In genomic region chr20:38156280-38156679, GRCh38 we compare ENCODE assay signal across 26 cellular contexts. TPM values are rescaled to one million over a fixed set of nuclear protein-coding genes. Genes with fewer than 3 reads are reported as not detected.
A peak's percentile ranks its signal among the peaks of the same experiment; 100 is the strongest.
DNase-seq lines count a peak whose midpoint lies in the region; ATAC-seq, FAIRE-seq and TF ChIP-seq lines count a peak whose summit lies in the region.
"Had no signal": no experiment of that assay in that cellular context is flagged by ENCODE, and none has a peak within 500 bp of the region (broad histone marks: within the 10 kb centered on the region; RNA-seq: fewer than 3 reads in every experiment).

No MANE protein-coding gene starts in this region.

- H3K27ac ChIP-seq in right atrium auricular region = peak overlapping the region; percentile 90 to 96
- H3K27ac ChIP-seq in endothelial cell of umbilical vein (ENCODE audit: insufficient read depth, low read depth, low read length) = peak overlapping the region; percentile 100
- H3K27ac ChIP-seq in osteoblast (ENCODE audit: low read depth, low read length) = peak overlapping the region; percentile 36
- H3K27ac ChIP-seq in uterus = peak overlapping the region; percentile 85 to 89
- H3K27ac ChIP-seq: body of pancreas, HL-60 had no signal

- no peaks in the 10 kb centered on the region for H3K9me3 ChIP-seq in right atrium auricular region
- H3K9me3 ChIP-seq in endothelial cell of umbilical vein (replicated peaks; ENCODE audit: control insufficient read depth, insufficient read depth, low read length) = no peaks in the 10 kb centered on the region
- H3K9me3 ChIP-seq in osteoblast (ENCODE audit: low read depth, low read length) = no peaks in the 10 kb centered on the region
- no peaks in the 10 kb centered on the region for H3K9me3 ChIP-seq in uterus
- H3K9me3 ChIP-seq: body of pancreas had no signal

- H3K4me1 Mint-ChIP-seq in HFFc6 (ENCODE audit: low read depth) = peaks cover 43% of the 10 kb centered on the region

- H3K9me3 Mint-ChIP-seq in HFFc6 = no peaks in the 10 kb centered on the region
- H3K9me3 Mint-ChIP-seq: activated naive CD8-positive, alpha-beta T cell treated with anti-CD3 and anti-CD28 coated beads, Interleukin-2, amount 10 ng/mL, durations not matched to agents 7 days and 5 days; activated T-helper 17 cell treated with anti-CD3 and anti-CD28 coated beads, Interleukin-2, amount 50 U/mL, for 72 hours; IgD-negative memory B cell; natural killer cell had no signal

- H3K79me2 ChIP-seq in endothelial cell of umbilical vein (ENCODE audit: control insufficient read depth, insufficient read depth, low read length) (peaks cover 62% of the 10 kb centered on the region), osteoblast (ENCODE audit: insufficient read depth, low read length) (peaks cover under 1% of the 10 kb centered on the region)
- H3K79me2 ChIP-seq: parathyroid adenoma had no signal

- H3K4me3 Mint-ChIP-seq in HFFc6 = no peak overlapping the region
- H3K4me3 Mint-ChIP-seq: activated CD4-positive, alpha-beta T cell treated with anti-CD3 and anti-CD28 coated beads for 36 hours; activated naive CD8-positive, alpha-beta T cell treated with anti-CD3 and anti-CD28 coated beads, Interleukin-2, amount 10 ng/mL, durations not matched to agents 7 days and 5 days; activated T-helper 17 cell treated with anti-CD3 and anti-CD28 coated beads, Interleukin-2, amount 50 U/mL, for 72 hours; IgD-negative memory B cell; natural killer cell had no signal

- no peaks in the 10 kb centered on the region for H3K27me3 ChIP-seq in right atrium auricular region
- H3K27me3 ChIP-seq in endothelial cell of umbilical vein (ENCODE audit: control insufficient read depth in 2 of 2, insufficient read depth in 2 of 2, low read length in 2 of 2) = no peaks in the 10 kb centered on the region
- H3K27me3 ChIP-seq in osteoblast (ENCODE audit: insufficient read depth, low read length) = no peaks in the 10 kb centered on the region
- H3K27me3 ChIP-seq in uterus = no peaks in the 10 kb centered on the region
- H3K27me3 ChIP-seq: body of pancreas had no signal

- BruUV-seq in endothelial cell of umbilical vein (replicated peaks; lab: Mats Ljungman, UMichigan) = no TSS peak

- peaks cover 9% of the 10 kb centered on the region for H3K36me3 Mint-ChIP-seq in HFFc6 (ENCODE audit: low read depth)
- H3K36me3 Mint-ChIP-seq: activated naive CD8-positive, alpha-beta T cell treated with anti-CD3 and anti-CD28 coated beads, Interleukin-2, amount 10 ng/mL, durations not matched to agents 7 days and 5 days; IgD-negative memory B cell; natural killer cell had no signal

- no peak for FAIRE-seq in endothelial cell of umbilical vein (lab: Jason Lieb, UNC)
- FAIRE-seq: colon, islet of Langerhans had no signal

- POLR2A ChIA-PET in endothelial cell of umbilical vein (lab: Charles Lee) = no interaction called here

- intact Hi-C loops in Right ventricle myocardium superior (cut with DNase I) (no loop called here), endothelial cell of umbilical vein (cut with micrococcal nuclease) (no loop called here), uterus (cut with DNase I; ENCODE audit: low total_unique reads) (no loop called here)

- DNase-seq in right atrium auricular region (ENCODE audit: low spot score) = no peak
- DNase-seq in Right ventricle myocardium superior = no peak
- no peak for DNase-seq in endothelial cell of umbilical vein (ENCODE audit: low read depth, low spot score)
- DNase-seq in osteoblast (ENCODE audit: insufficient read length, low spot score, missing footprints) = no peak
- DNase-seq in uterus = no peak
- no peak for DNase-seq in HFFc6
- DNase-seq in OCI-M1 (lab: John Stamatoyannopoulos, UW) = no peak
- DNase-seq: activated CD4-positive, alpha-beta T cell treated with anti-CD3 and anti-CD28 coated beads for 36 hours; activated naive CD8-positive, alpha-beta T cell treated with anti-CD3 and anti-CD28 coated beads, Interleukin-2, amount 10 ng/mL, durations not matched to agents 7 days and 5 days; body of pancreas; C1 segment of cervical spinal cord; hippocampal formation; mesendoderm; natural killer cell; NCI-H1694; stimulated activated CD4-positive, alpha-beta T cell treated with anti-CD3 and anti-CD28 coated beads, Interleukin-2, amount 100 ng/mL, for 24 hours; stimulated activated naive CD4-positive, alpha-beta T cell; T-helper 1 cell had no signal

- TF ChIP-seq CTCF in right atrium auricular region (IDR thresholded peaks at IDR 0.05) (no peak), endothelial cell of umbilical vein (IDR thresholded peaks at IDR 0.05; ENCODE audit: extremely low read depth in 1 of 2, insufficient read depth in 1 of 2, low read depth in 1 of 2, low read length in 2 of 2) (no peak), osteoblast (IDR thresholded peaks at IDR 0.05; ENCODE audit: extremely low read depth, low read depth, low read length) (no peak), uterus (IDR thresholded peaks at IDR 0.05) (no peak), HFFc6 (IDR thresholded peaks at IDR 0.05) (no peak)

- ATAC-seq in Right ventricle myocardium superior (ENCODE audit: poor library complexity) (no peak), HG03571 (IDR thresholded peaks at IDR 0.05; ENCODE audit: unreplicated experiment) (no peak)
- ATAC-seq: activated CD4-positive, alpha-beta T cell treated with anti-CD3 and anti-CD28 coated beads for 36 hours; activated T-helper 17 cell treated with anti-CD3 and anti-CD28 coated beads, Interleukin-2, amount 50 U/mL, for 72 hours; body of pancreas; natural killer cell had no signal

- peaks cover 0 to 98% of the 10 kb centered on the region in 2 donors for H3K4me1 ChIP-seq in right atrium auricular region
- peaks cover 95% of the 10 kb centered on the region for H3K4me1 ChIP-seq in endothelial cell of umbilical vein (ENCODE audit: control insufficient read depth, extremely low read depth, insufficient read depth, low read length)
- H3K4me1 ChIP-seq in osteoblast (ENCODE audit: insufficient read depth, low read length) = peaks cover 54% of the 10 kb centered on the region
- peaks cover 4 to 23% of the 10 kb centered on the region in 2 donors for H3K4me1 ChIP-seq in uterus

- TF ChIP-seq POLR2A in endothelial cell of umbilical vein (IDR thresholded peaks at IDR 0.05; ENCODE audit: low read depth, low read length) (no peak), uterus (IDR thresholded peaks at IDR 0.05) (no peak)

- H2AFZ ChIP-seq in endothelial cell of umbilical vein (ENCODE audit: low read depth, low read length) = no peak overlapping the region
- H2AFZ ChIP-seq in osteoblast (ENCODE audit: low read length) = no peak overlapping the region
- H2AFZ ChIP-seq: parathyroid adenoma had no signal

- H4K20me1 ChIP-seq in endothelial cell of umbilical vein (replicated peaks; ENCODE audit: control insufficient read depth, extremely low read depth, insufficient read depth, low read length) (no peaks in the 10 kb centered on the region), osteoblast (ENCODE audit: insufficient read depth, low read length) (peaks cover 11% of the 10 kb centered on the region)

- no peaks in the 10 kb centered on the region; the same call in none of the 2 replicates for H3K27me3 Mint-ChIP-seq in HFFc6 (ENCODE audit: insufficient read depth)
- H3K27me3 Mint-ChIP-seq: activated T-helper 17 cell treated with anti-CD3 and anti-CD28 coated beads, Interleukin-2, amount 50 U/mL, for 72 hours; IgD-negative memory B cell had no signal

- no peak overlapping the region for H3K4me2 ChIP-seq in endothelial cell of umbilical vein (ENCODE audit: insufficient read depth, low read length)
- H3K4me2 ChIP-seq in osteoblast (ENCODE audit: insufficient read depth, low read length) = no peak overlapping the region

- dilution Hi-C loops in endothelial cell of umbilical vein (cut with MboI; ENCODE audit: extremely low pct_ligation_motif_present, low sequenced_read_pairs) = no loop called here

- CTCF ChIA-PET in endothelial cell of umbilical vein (lab: Charles Lee) = interaction anchor here (2.2 to 4.5 kb wide), 5 partner anchors 8 to 98 kb away, joined by 5 to 24 read pairs (median 15); no protein-coding TSS in a partner anchor

- H3K36me3 ChIP-seq in right atrium auricular region (peaks cover 78% of the 10 kb centered on the region), endothelial cell of umbilical vein (ENCODE audit: control insufficient read depth in 2 of 2, extremely low read depth in 1 of 2, insufficient read depth in 2 of 2, low read length in 2 of 2) (peaks cover 37 to 53% of the 10 kb centered on the region in 2 experiments), osteoblast (ENCODE audit: insufficient read depth, low read length) (peaks cover 91% of the 10 kb centered on the region), uterus (no peaks in the 10 kb centered on the region)

- no peak overlapping the region for H3K4me3 ChIP-seq in right atrium auricular region
- no peak overlapping the region for H3K4me3 ChIP-seq in endothelial cell of umbilical vein (replicated peaks in 1 of 3; ENCODE audit: insufficient read depth in 1 of 3, low read depth in 1 of 3, low read length in 3 of 3)
- no peak overlapping the region for H3K4me3 ChIP-seq in osteoblast (ENCODE audit: insufficient read depth, low read length)
- H3K4me3 ChIP-seq in uterus = no peak overlapping the region
- H3K4me3 ChIP-seq: body of pancreas had no signal

- H3K9ac ChIP-seq in endothelial cell of umbilical vein (replicated peaks; ENCODE audit: extremely low read depth, insufficient read depth, low read length) = peak overlapping the region; percentile 4
- H3K9ac ChIP-seq: parathyroid adenoma had no signal

- H3K9me1 ChIP-seq in endothelial cell of umbilical vein (replicated peaks; ENCODE audit: control insufficient read depth, extremely low read depth, insufficient read depth, low read length) = no peaks in the 10 kb centered on the region

- no peak overlapping the region for H3K27ac Mint-ChIP-seq in HFFc6
- H3K27ac Mint-ChIP-seq: activated CD4-positive, alpha-beta T cell treated with anti-CD3 and anti-CD28 coated beads for 36 hours; activated naive CD8-positive, alpha-beta T cell treated with anti-CD3 and anti-CD28 coated beads, Interleukin-2, amount 10 ng/mL, durations not matched to agents 7 days and 5 days; activated T-helper 17 cell treated with anti-CD3 and anti-CD28 coated beads, Interleukin-2, amount 50 U/mL, for 72 hours; IgD-negative memory B cell; natural killer cell had no signal

RNA-seq across cellular contexts. Expression of gene TGM2, which starts 8.8 kb away (rescaled TPM):
- total RNA-seq in right atrium auricular region = 1,000 to 10,000 TPM in 1 of 2 donors, 100 to 1,000 TPM in 1; 680 to 1,303 TPM
- 469 TPM for total RNA-seq in Right ventricle myocardium superior
- 708 and 868 TPM in 2 replicates for total RNA-seq in endothelial cell of umbilical vein
- 810 and 861 TPM in 2 replicates for polyA plus RNA-seq in endothelial cell of umbilical vein
- 710 and 739 TPM in 2 replicates for polyA plus RNA-seq in endothelial cell of umbilical vein (2011; cell fraction: cytosol; rRNA removed)
- polyA plus RNA-seq in endothelial cell of umbilical vein (2011; cell fraction: nucleus; rRNA removed) = 680 and 705 TPM in 2 replicates
- 931 and 1,022 TPM in 2 replicates for polyA plus RNA-seq in endothelial cell of umbilical vein (2012)
- polyA minus RNA-seq in endothelial cell of umbilical vein = 986 and 1,245 TPM in 2 replicates
- polyA minus RNA-seq in endothelial cell of umbilical vein (2011; cell fraction: cytosol; rRNA and poly(A)+ RNA removed) = 21.3 TPM
- 361 and 435 TPM in 2 replicates for polyA minus RNA-seq in endothelial cell of umbilical vein (2011; cell fraction: nucleus; rRNA and poly(A)+ RNA removed)
- total RNA-seq in osteoblast = 78.2 and 137 TPM in 2 replicates
- total RNA-seq in uterus = 100 to 1,000 TPM; 136 to 639 (median 209) TPM
- total RNA-seq in HFFc6 (2021; fragmentation: NEBNext Ultra II Directional; extraction: Animal tissue kit (Norgen Biotek cat#: 25700)) = 100 to 1,000 TPM in 5 of 6 experiments, 10 to 100 TPM in 1; 99.6 to 430 (median 111) TPM
- total RNA-seq: OCI-LY7 had no signal

Comparison
In these comparisons a context has a peak if more than half of its experiments do, and no peak if none do; other contexts are left out.
1. H3K27ac ChIP-seq: peak in every context shown above with its lines; median percentile 100 in endothelial cell of umbilical vein; 93 in right atrium auricular region; 87 in uterus; 36 in osteoblast.